In the genomic region with DNA sequence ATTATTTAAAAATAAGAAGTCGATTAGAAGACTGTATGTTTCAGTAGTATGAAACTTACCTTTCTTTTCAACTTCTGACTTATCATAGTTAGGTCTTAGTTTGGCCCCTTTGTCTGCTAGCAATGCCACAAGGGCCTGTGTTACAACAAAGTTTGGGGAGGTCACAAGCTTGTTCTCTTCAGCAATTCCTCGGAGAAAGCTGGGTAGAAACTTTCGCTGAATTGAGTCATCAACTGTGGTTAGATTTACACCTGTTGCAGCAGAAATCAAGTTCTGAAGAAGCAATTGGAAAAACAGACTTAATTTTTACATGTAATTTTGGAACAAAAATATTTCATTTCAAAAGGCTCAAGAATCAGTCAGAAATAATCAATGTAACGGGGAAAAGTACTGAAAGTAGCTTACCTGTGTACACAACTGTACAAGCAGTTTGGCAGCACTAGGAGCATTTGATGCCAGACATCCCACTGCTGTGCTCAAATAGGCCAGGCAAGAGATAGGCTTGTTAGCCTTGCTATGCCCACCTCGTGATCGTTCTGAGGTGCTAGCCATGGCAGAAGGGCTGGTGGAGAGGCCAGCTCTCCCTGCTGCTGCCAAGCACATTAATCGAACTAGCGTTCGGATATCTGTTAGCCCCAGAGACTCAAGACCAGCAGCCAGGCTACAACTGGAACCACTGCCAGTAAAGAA, we compare ENCODE assay signal across 19 cellular contexts. TPM values are rescaled to one million over a fixed set of nuclear protein-coding genes. Genes with fewer than 3 reads are reported as not detected.
DNase-seq lines count a peak whose midpoint lies in the region; ATAC-seq, FAIRE-seq and TF ChIP-seq lines count a peak whose summit lies in the region.
"Had no signal": no experiment of that assay in that cellular context is flagged by ENCODE, and none has a peak within 500 bp of the region (broad histone marks: within the 10 kb centered on the region; RNA-seq: fewer than 3 reads in every experiment).

No MANE protein-coding gene starts in this region.

- FAIRE-seq in urothelium cell line (lab: Jason Lieb, UNC): peak; percentile 86
- FAIRE-seq: HTR-8/SVneo had no signal

- DNase-seq in Right ventricle myocardium inferior (ENCODE audit: missing footprints) (no peak), right atrium auricular region (ENCODE audit: low spot score) (no peak), LHCN-M2 (ENCODE audit: low read depth) (peak; percentile 84), heart right ventricle (peak in 1 of 2 donors; percentile 11), urothelium cell line (ENCODE audit: low spot score) (no peak), NCI-H1092 (lab: John Stamatoyannopoulos, UW) (no peak)
- DNase-seq: BE2C; Calu3; CD4-positive, alpha-beta memory T cell; DMS53; HCEC 1CT; NCI-H1417 treated with DMSO at 0.1 percent for 48 hours; NCI-H1930; NCI-H526 treated with DMSO at 0.1 percent for 48 hours; NK-92 treated with Interleukin-12 subunit alpha and Interleukin-12 subunit beta, amount 100 ng/mL, for 24 hours; OCI-M1 had no signal

- H3K27me3 ChIP-seq in right atrium auricular region: no peaks in the 10 kb centered on the region
- no peaks in the 10 kb centered on the region for H3K27me3 ChIP-seq in heart right ventricle
- H3K27me3 ChIP-seq: BE2C had no signal

- peak; percentile 60 for ATAC-seq in Right ventricle myocardium inferior
- ATAC-seq in heart right ventricle: peak in 5 of 8 donors; percentile 62 to 88 (median 83)
- ATAC-seq in activated CD4-positive, CD25-positive, alpha-beta regulatory T cell treated with anti-CD3 and anti-CD28 coated beads, Interleukin-2, amount 50 U/mL, for 24 hours: no peak

- H3K9me3 ChIP-seq in right atrium auricular region (no peaks in the 10 kb centered on the region), heart right ventricle (no peaks in the 10 kb centered on the region)
- H3K9me3 ChIP-seq: BE2C had no signal

- H3K36me3 ChIP-seq in right atrium auricular region (peaks cover 86% of the 10 kb centered on the region), heart right ventricle (peaks cover 0 to 100% (median 82%) of the 10 kb centered on the region in 9 donors)

- TF ChIP-seq CTCF in right atrium auricular region (IDR thresholded peaks at IDR 0.05) (no peak), heart right ventricle (IDR thresholded peaks at IDR 0.05) (no peak)

- H3K27ac ChIP-seq in right atrium auricular region (no peak overlapping the region), heart right ventricle (no peak overlapping the region)
- H3K27ac ChIP-seq: HL-60 had no signal

- intact Hi-C loops in Right ventricle myocardium inferior (cut with DNase I): no loop called here
- intact Hi-C loops in heart right ventricle (cut with DNase I): no loop called here

- H3K4me3 ChIP-seq in right atrium auricular region: no peak overlapping the region
- no peak overlapping the region for H3K4me3 ChIP-seq in heart right ventricle

- H3K4me1 ChIP-seq in right atrium auricular region: no peaks in the 10 kb centered on the region
- no peaks in the 10 kb centered on the region for H3K4me1 ChIP-seq in heart right ventricle
- H3K4me1 ChIP-seq: BE2C had no signal

- WGBS in heart right ventricle, 2 donors: 79 to 85% methylated on average over 9 of the region's 9 CpGs

RNA-seq across cellular contexts. Expression of gene FBXL22, which starts 58.6 kb away (rescaled TPM):
- total RNA-seq in Right ventricle myocardium inferior (33.2 TPM), right atrium auricular region (10 to 100 TPM; 13.8 to 20.1 TPM), LHCN-M2 (2014; rRNA removed) (0.23 TPM in 1 of 2 replicates, not detected in the other), heart right ventricle (10 to 100 TPM; 10.9 to 37.7 (median 23.5) TPM)
- polyA plus RNA-seq in LHCN-M2 (2012): 0.17 TPM
- polyA plus RNA-seq in heart right ventricle: 10 to 100 TPM in 1 of 2 donors, 1 to 10 TPM in 1; 2.5 to 38.3 TPM

Comparison
In these comparisons a context has a peak if more than half of its experiments do, and no peak if none do; other contexts are left out.
1. ATAC-seq: peak in Right ventricle myocardium inferior (single experiment) and heart right ventricle (5 of 8); none in activated CD4-positive, CD25-positive, alpha-beta regulatory T cell treated with anti-CD3 and anti-CD28 coated beads, Interleukin-2, amount 50 U/mL, for 24 hours (0 of 2).